ENCODE assay signal across 13 cellular contexts in the genomic region with DNA sequence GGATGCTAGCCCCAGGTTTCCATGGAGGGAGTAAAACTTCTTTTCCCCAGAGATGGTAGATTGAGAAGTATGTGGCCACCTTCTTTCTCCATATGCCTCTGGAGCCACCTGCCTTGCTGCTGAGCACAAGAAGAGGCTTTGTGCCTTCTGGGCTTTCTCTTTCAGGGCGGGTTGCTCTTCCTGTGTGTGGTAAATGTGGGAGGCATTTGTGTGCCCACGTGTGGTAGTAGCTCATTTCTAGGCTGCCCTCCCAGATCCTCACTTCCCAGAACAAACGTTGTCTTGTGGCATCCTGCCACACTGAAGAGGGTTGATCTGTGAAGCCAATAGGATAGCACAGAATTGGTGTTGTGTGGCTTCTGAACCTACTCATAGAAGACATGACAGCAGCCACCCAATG.
DNase-seq lines count a peak whose midpoint lies in the region; ATAC-seq and TF ChIP-seq lines count a peak whose summit lies in the region.
"Had no signal": no experiment of that assay in that cellular context is flagged by ENCODE, and none has a peak within 500 bp of the region (broad histone marks: within the 10 kb centered on the region; RNA-seq: fewer than 3 reads in every experiment).

No MANE protein-coding gene starts in this region.

- H3K36me3 ChIP-seq in upper lobe of right lung (no peaks in the 10 kb centered on the region), hepatocyte (replicated peaks; ENCODE audit: insufficient read depth, low read depth) (no peaks in the 10 kb centered on the region)

- 68% methylated on average over 3 of the region's 3 CpGs for WGBS in hepatocyte (ENCODE audit: low lambda C conversion rate, missing lambda C conversion rate)

- H3K9me3 ChIP-seq in upper lobe of right lung (peaks cover 6% of the 10 kb centered on the region), hepatocyte (ENCODE audit: low read depth) (no peaks in the 10 kb centered on the region)

- no peaks in the 10 kb centered on the region for H4K20me1 ChIP-seq in hepatocyte (ENCODE audit: insufficient read depth, poor library complexity, severe bottlenecking)

- DNase-seq in left cardiac atrium, result no peak
- DNase-seq in cardiac septum (ENCODE audit: low spot score), result no peak
- peak; percentile 11 for DNase-seq in NB4 (ENCODE audit: low read depth)
- peak; percentile 44 for DNase-seq in astrocyte of the hippocampus (ENCODE audit: low read depth, low spot score)
- DNase-seq in upper lobe of right lung, result no peak
- DNase-seq in GM20000 (ENCODE audit: low spot score), result no peak
- DNase-seq in hepatocyte (ENCODE audit: low spot score), result no peak
- DNase-seq: activated CD8-positive, alpha-beta memory T cell treated with anti-CD3 and anti-CD28 coated beads, Interleukin-2, amount 50 U/mL, for 48 hours; foreskin keratinocyte; naive thymus-derived CD8-positive, alpha-beta T cell; NCI-H187 treated with DMSO at 0.1 percent for 48 hours; NCI-H524 had no signal

- H3K9me2 ChIP-seq in hepatocyte (replicated peaks; ENCODE audit: insufficient read depth), result no peaks in the 10 kb centered on the region

- intact Hi-C loops in left cardiac atrium (cut with DNase I), result no loop called here
- intact Hi-C loops in cardiac septum (cut with DNase I), result no loop called here
- intact Hi-C loops in upper lobe of right lung (cut with DNase I), result no loop called here

- TF ChIP-seq POLR2A in NB4 (IDR thresholded peaks at IDR 0.05; ENCODE audit: extremely low read depth, insufficient read length), result no peak

- no peaks in the 10 kb centered on the region for H3K79me2 ChIP-seq in hepatocyte

- no peak overlapping the region for H2AFZ ChIP-seq in hepatocyte

- H3K4me3 ChIP-seq in NB4 (ENCODE audit: low read depth, low read length) (no peak overlapping the region), upper lobe of right lung (no peak overlapping the region), hepatocyte (no peak overlapping the region)

- TF ChIP-seq CTCF in NB4 (IDR thresholded peaks at IDR 0.05; ENCODE audit: low read depth, low read length) (no peak), upper lobe of right lung (IDR thresholded peaks at IDR 0.05) (no peak), GM20000 (IDR thresholded peaks at IDR 0.05; ENCODE audit: extremely low read depth, missing control alignments) (no peak), hepatocyte (IDR thresholded peaks at IDR 0.05; ENCODE audit: poor library complexity) (no peak)

- H3K27me3 ChIP-seq in upper lobe of right lung (no peaks in the 10 kb centered on the region), hepatocyte (no peaks in the 10 kb centered on the region)
- H3K27me3 ChIP-seq: foreskin keratinocyte had no signal

- ATAC-seq in left cardiac atrium (peak; percentile 23 to 53), upper lobe of right lung (peak; percentile 37), GM21619 (IDR thresholded peaks at IDR 0.05; ENCODE audit: unreplicated experiment) (no peak)
- ATAC-seq: naive thymus-derived CD8-positive, alpha-beta T cell had no signal

- H3K27ac ChIP-seq in upper lobe of right lung (no peak overlapping the region), hepatocyte (no peak overlapping the region)
- H3K27ac ChIP-seq: foreskin keratinocyte had no signal

- H3K4me1 ChIP-seq in upper lobe of right lung (no peaks in the 10 kb centered on the region), hepatocyte (ENCODE audit: insufficient read depth) (no peaks in the 10 kb centered on the region)

- no peak overlapping the region for H3K4me2 ChIP-seq in hepatocyte

Comparison
In these comparisons a context has a peak if more than half of its experiments do, and no peak if none do; other contexts are left out.
1. DNase-seq: peak in NB4 (single experiment) and astrocyte of the hippocampus (single experiment); none in left cardiac atrium (single experiment), cardiac septum (single experiment), upper lobe of right lung (single experiment), GM20000 (single experiment) and hepatocyte (single experiment).